In the genomic region with DNA sequence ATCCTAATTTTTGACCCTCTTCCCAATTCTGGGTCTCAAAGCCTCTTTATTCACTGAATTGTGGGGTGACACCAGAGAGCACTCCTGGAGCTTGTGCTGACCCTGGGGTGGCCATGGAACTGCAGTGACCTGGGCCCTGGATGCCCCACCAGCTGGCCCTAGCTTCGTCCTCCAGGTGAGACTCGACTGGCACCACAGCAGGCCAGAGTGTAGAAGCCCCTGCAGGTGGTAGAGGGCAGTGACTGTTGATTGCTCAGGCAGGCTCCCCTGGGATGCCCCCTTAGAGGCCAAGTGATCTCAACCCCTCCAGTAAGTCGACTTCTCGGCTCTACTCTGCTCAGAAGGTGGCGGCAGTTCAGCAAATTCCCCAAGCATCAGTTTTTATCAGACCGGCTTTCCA, we compare ENCODE assay signal across 13 cellular contexts. TPM values are rescaled to one million over a fixed set of nuclear protein-coding genes. Genes with fewer than 3 reads are reported as not detected.
DNase-seq lines count a peak whose midpoint lies in the region; ATAC-seq and TF ChIP-seq lines count a peak whose summit lies in the region.
"Had no signal": no experiment of that assay in that cellular context is flagged by ENCODE, and none has a peak within 500 bp of the region (broad histone marks: within the 10 kb centered on the region; RNA-seq: fewer than 3 reads in every experiment).

No MANE protein-coding gene starts in this region.

- DNase-seq in H7 (peak; percentile 30), endodermal cell (no peak), spleen (peak; percentile 63), neuronal stem cell (ENCODE audit: low spot score) (no peak), NCI-H187 treated with DMSO at 0.1 percent for 48 hours (lab: John Stamatoyannopoulos, UW) (no peak)
- DNase-seq: Caco-2; CD8-positive, alpha-beta memory T cell; DMS53; GF-D8 had no signal

- intact Hi-C loops in spleen (cut with DNase I; ENCODE audit: low total_unique reads) = no loop called here

- H4K91ac ChIP-seq in neuronal stem cell (ENCODE audit: low read depth, low read length, poor library complexity) = no peak overlapping the region

- H3K27me3 ChIP-seq in H7 (ENCODE audit: control insufficient read depth, insufficient read depth, low read length) = peaks cover 2% of the 10 kb centered on the region
- peaks cover 12% of the 10 kb centered on the region for H3K27me3 ChIP-seq in endodermal cell (ENCODE audit: control insufficient read depth, insufficient read depth, low read length, poor library complexity, severe bottlenecking)
- H3K27me3 ChIP-seq in spleen (replicated peaks in 1 of 7) = peaks cover 0 to 42% (median 0%) of the 10 kb centered on the region in 7 donors
- peaks cover 2 to 48% (median 9%) of the 10 kb centered on the region in 3 experiments for H3K27me3 ChIP-seq in neuronal stem cell (ENCODE audit: control insufficient read depth in 3 of 3, insufficient read depth in 3 of 3, low read depth in 1 of 3, low read length in 3 of 3)
- H3K27me3 ChIP-seq in gastroesophageal sphincter = peaks cover 72% of the 10 kb centered on the region

- H3K27ac ChIP-seq in endodermal cell (ENCODE audit: low read depth, low read length) = no peak overlapping the region
- no peak overlapping the region for H3K27ac ChIP-seq in spleen
- no peak overlapping the region for H3K27ac ChIP-seq in neuronal stem cell (replicated peaks; ENCODE audit: low read length)
- no peak overlapping the region for H3K27ac ChIP-seq in gastroesophageal sphincter

- H3K4me1 ChIP-seq in endodermal cell (ENCODE audit: control insufficient read depth, insufficient read depth, low read length) (no peaks in the 10 kb centered on the region), spleen (peaks cover 0 to 14% (median 0%) of the 10 kb centered on the region in 6 donors), neuronal stem cell (ENCODE audit: control insufficient read depth in 2 of 2, insufficient read depth in 1 of 2, low read depth in 1 of 2, low read length in 2 of 2) (no peaks in the 10 kb centered on the region), gastroesophageal sphincter (no peaks in the 10 kb centered on the region)

- peaks cover 6% of the 10 kb centered on the region for H3K9me3 Mint-ChIP-seq in endodermal cell
- H3K9me3 Mint-ChIP-seq: CD8-positive, alpha-beta memory T cell had no signal

- H4K8ac ChIP-seq in neuronal stem cell (ENCODE audit: low read depth, low read length) = no peak overlapping the region

- H2BK15ac ChIP-seq in neuronal stem cell (ENCODE audit: low read length) = no peak overlapping the region

- H3K4me2 ChIP-seq in neuronal stem cell (ENCODE audit: insufficient read depth, low read length, poor library complexity, severe bottlenecking) = no peak overlapping the region

- no peak overlapping the region for H2BK5ac ChIP-seq in neuronal stem cell (ENCODE audit: low read length)

- H3K27ac Mint-ChIP-seq in endodermal cell = no peak overlapping the region

- no peak overlapping the region for H2BK12ac ChIP-seq in neuronal stem cell (ENCODE audit: low read length)

- H3K4me3 ChIP-seq in H7 (ENCODE audit: insufficient read depth, low read depth, low read length) (no peak overlapping the region), endodermal cell (ENCODE audit: low read length) (no peak overlapping the region), spleen (no peak overlapping the region), neuronal stem cell (ENCODE audit: low read length in 2 of 2) (no peak overlapping the region), gastroesophageal sphincter (no peak overlapping the region)

- H3K4me3 Mint-ChIP-seq in endodermal cell = no peak overlapping the region
- H3K4me3 Mint-ChIP-seq: CD8-positive, alpha-beta memory T cell had no signal

- H3K9me3 ChIP-seq in endodermal cell (ENCODE audit: control insufficient read depth, low read length) = no peaks in the 10 kb centered on the region
- no peaks in the 10 kb centered on the region for H3K9me3 ChIP-seq in spleen
- H3K9me3 ChIP-seq in neuronal stem cell (replicated peaks in 1 of 2; ENCODE audit: control insufficient read depth in 2 of 2, insufficient read depth in 1 of 2, low read depth in 1 of 2, low read length in 2 of 2) = no peaks in the 10 kb centered on the region
- no peaks in the 10 kb centered on the region for H3K9me3 ChIP-seq in gastroesophageal sphincter
- H3K9me3 ChIP-seq: Caco-2 had no signal

- no peak for ATAC-seq in gastroesophageal sphincter

- H3K9ac ChIP-seq in endodermal cell (ENCODE audit: extremely low read depth, low read length, poor library complexity, severe bottlenecking) (no peak overlapping the region), neuronal stem cell (ENCODE audit: low read depth, low read length, poor library complexity) (no peak overlapping the region)

- no peaks in the 10 kb centered on the region for H3K4me1 Mint-ChIP-seq in endodermal cell
- H3K4me1 Mint-ChIP-seq: CD8-positive, alpha-beta memory T cell had no signal

- H2AFZ ChIP-seq in neuronal stem cell (ENCODE audit: low read length) = no peak overlapping the region

- no peaks in the 10 kb centered on the region for H3K79me1 ChIP-seq in neuronal stem cell (ENCODE audit: low read depth, low read length)

- peak; percentile 32 for TF ChIP-seq CTCF in endodermal cell (conservative IDR thresholded peaks at IDR 0.05)
- TF ChIP-seq CTCF in spleen (IDR thresholded peaks at IDR 0.05 in 8 of 11, conservative IDR thresholded peaks at IDR 0.05 in 3 of 11) = no peak
- no peak for TF ChIP-seq CTCF in gastroesophageal sphincter (IDR thresholded peaks at IDR 0.05)

- no peak overlapping the region for H2AK5ac ChIP-seq in neuronal stem cell (ENCODE audit: low read depth, low read length)

- no peak overlapping the region for H3K23ac ChIP-seq in neuronal stem cell (ENCODE audit: low read depth, low read length, poor library complexity)

- no peak for TF ChIP-seq POLR2A in spleen (IDR thresholded peaks at IDR 0.05)
- TF ChIP-seq POLR2A in gastroesophageal sphincter (IDR thresholded peaks at IDR 0.05) = no peak

- H3K14ac ChIP-seq in neuronal stem cell (ENCODE audit: low read length) = no peak overlapping the region

- H3K4ac ChIP-seq in neuronal stem cell (ENCODE audit: low read length) = no peak overlapping the region

- WGBS in endodermal cell (ENCODE audit: insufficient coverage in 1 of 2, insufficient read length in 1 of 2), 2 experiments = 84 to 94% methylated on average over 4 to 6 of the region's 6 CpGs
- WGBS in spleen, 5 donors = 67 to 88% (median 75%) methylated on average over 5 to 6 of the region's 6 CpGs
- WGBS in neuronal stem cell (ENCODE audit: extremely low coverage in 2 of 2, insufficient read length in 2 of 2, insufficient replicate concordance in 1 of 2), 2 donors = no CpG with 5 or more reads among the region's 6 CpGs
- WGBS in gastroesophageal sphincter (ENCODE audit: low coverage in 1 of 2), 2 donors = 20 to 50% methylated on average over 1 to 2 of the region's 6 CpGs

- H2BK120ac ChIP-seq in neuronal stem cell (ENCODE audit: low read depth, low read length) = no peak overlapping the region

- peaks cover 24% of the 10 kb centered on the region for H3K27me3 Mint-ChIP-seq in endodermal cell (ENCODE audit: insufficient read depth)

- TF ChIP-seq EP300 in gastroesophageal sphincter (IDR thresholded peaks at IDR 0.05) = no peak

- H3K18ac ChIP-seq in neuronal stem cell (ENCODE audit: low read length) = no peak overlapping the region

- H3K36me3 Mint-ChIP-seq in endodermal cell (ENCODE audit: low read depth) = peaks cover 2% of the 10 kb centered on the region
- H3K36me3 Mint-ChIP-seq: CD8-positive, alpha-beta memory T cell had no signal

- H3K36me3 ChIP-seq in H7 (replicated peaks; ENCODE audit: control insufficient read depth, insufficient read depth, low read length) (no peaks in the 10 kb centered on the region; the same call in 1 of the 2 replicates), endodermal cell (ENCODE audit: control insufficient read depth, insufficient read depth, low read length) (no peaks in the 10 kb centered on the region), spleen (no peaks in the 10 kb centered on the region), neuronal stem cell (replicated peaks in 1 of 2; ENCODE audit: control insufficient read depth in 2 of 2, insufficient read depth in 2 of 2, low read length in 2 of 2) (no peaks in the 10 kb centered on the region), gastroesophageal sphincter (no peaks in the 10 kb centered on the region)

RNA-seq across cellular contexts. Expression of gene FA2H, which starts 6.4 kb away (rescaled TPM):
- total RNA-seq in H7 (2014; rRNA removed; shearing (Covaris generic)) = 1.1 and 1.9 TPM in 2 replicates
- total RNA-seq in endodermal cell (1 to 10 TPM; 2.1 to 2.4 TPM), spleen (1 to 10 TPM in 1 of 7 donors, under 1 TPM in 6; 0.32 to 2.6 (median 0.64) TPM), gastroesophageal sphincter (1 to 10 TPM in 1 of 4 donors, under 1 TPM in 2, not detected in 1; 0.27 to 2.2 (median 0.31) TPM)
- 0.39 TPM for polyA plus RNA-seq in endodermal cell (2013, experiment 1 of 2)
- polyA plus RNA-seq in endodermal cell (2013, experiment 2 of 2) = 0.50 TPM
- under 1 TPM; 0.23 to 0.61 (median 0.41) TPM for polyA plus RNA-seq in spleen
- polyA plus RNA-seq in neuronal stem cell (2013, experiment 1 of 2) = 0.06 TPM
- 0.07 TPM for polyA plus RNA-seq in neuronal stem cell (2013, experiment 2 of 2)
- total RNA-seq: A673; CD8-positive, alpha-beta memory T cell; H4 had no signal
- polyA plus RNA-seq: BJ; CD8-positive, alpha-beta memory T cell had no signal

Comparison
In these comparisons a context has a peak if more than half of its experiments do, and no peak if none do; other contexts are left out.
1. DNase-seq: peak in H7 (single experiment) and spleen (single experiment); none in endodermal cell (single experiment), neuronal stem cell (single experiment) and NCI-H187 treated with DMSO at 0.1 percent for 48 hours (single experiment).